Comparison of ENCODE assay signal across 1 cellular context in genomic region chr10:30783939-30784500, GRCh38.
TF ChIP-seq lines count a peak whose summit lies in the region.

No MANE protein-coding gene starts in this region.

TF ChIP-seq in K562, 482 proteins besides CTCF, POLR2A, EP300 and RAD21 (continued from another document):
- no peak for TF ChIP-seq PREB (CRISPR knock-in tag; IDR thresholded peaks at IDR 0.05)
- no peak for TF ChIP-seq USF2 (CRISPR knock-in tag; IDR thresholded peaks at IDR 0.05)
- no peak for TF ChIP-seq TGIF2 (CRISPR knock-in tag; IDR thresholded peaks at IDR 0.05)
- no peak for TF ChIP-seq EZH2 (IDR thresholded peaks at IDR 0.05; ENCODE audit: borderline replicate concordance, low read depth, low read length)
- TF ChIP-seq TRIM25 (IDR thresholded peaks at IDR 0.05; ENCODE audit: borderline replicate concordance): no peak
- no peak for TF ChIP-seq ZNF134 (CRISPR knock-in tag; conservative IDR thresholded peaks at IDR 0.05)
- TF ChIP-seq ZNF830 (CRISPR knock-in tag; IDR thresholded peaks at IDR 0.05): no peak
- no peak for TF ChIP-seq ZBTB1 (CRISPR knock-in tag; IDR thresholded peaks at IDR 0.05; ENCODE audit: borderline replicate concordance, low read depth)
- no peak for TF ChIP-seq RFX7 (CRISPR knock-in tag; IDR thresholded peaks at IDR 0.05)
- no peak for TF ChIP-seq REST (CRISPR knock-in tag; IDR thresholded peaks at IDR 0.05; ENCODE audit: low read depth)
- TF ChIP-seq SUPT5H (IDR thresholded peaks at IDR 0.05): no peak
- TF ChIP-seq CAMTA2 (CRISPR knock-in tag; conservative IDR thresholded peaks at IDR 0.05): no peak
- no peak for TF ChIP-seq SIN3A (IDR thresholded peaks at IDR 0.05; ENCODE audit: borderline replicate concordance in 2 of 2, control insufficient read depth in 1 of 2, low read depth in 2 of 2, low read length in 2 of 2)
- no peak for TF ChIP-seq ELF4 (CRISPR knock-in tag; IDR thresholded peaks at IDR 0.05)
- peak; percentile 62; the same call in 1 of the 2 replicates for TF ChIP-seq CC2D1A (IDR thresholded peaks at IDR 0.05)
- no peak for TF ChIP-seq RBM22 (IDR thresholded peaks at IDR 0.05; ENCODE audit: low read depth, low read length, poor library complexity, severe bottlenecking)
- no peak for TF ChIP-seq NCOA6 (IDR thresholded peaks at IDR 0.05)
- no peak for TF ChIP-seq ZNF778 (CRISPR knock-in tag; IDR thresholded peaks at IDR 0.05)
- TF ChIP-seq TSHZ1 (CRISPR knock-in tag; IDR thresholded peaks at IDR 0.05): no peak
- TF ChIP-seq SNAPC5 (CRISPR knock-in tag; IDR thresholded peaks at IDR 0.05): no peak
- no peak for TF ChIP-seq ZNF354B (CRISPR knock-in tag; IDR thresholded peaks at IDR 0.05)
- no peak for TF ChIP-seq RBM17 (IDR thresholded peaks at IDR 0.05; ENCODE audit: borderline replicate concordance, low read depth, low read length)
- no peak for TF ChIP-seq ZNF589 (CRISPR knock-in tag; IDR thresholded peaks at IDR 0.05; ENCODE audit: low read depth)
- no peak for TF ChIP-seq C11orf30 (IDR thresholded peaks at IDR 0.05; ENCODE audit: low read depth)
- no peak for TF ChIP-seq GATA2 (CRISPR knock-in tag; IDR thresholded peaks at IDR 0.05)
- no peak for TF ChIP-seq THRA (IDR thresholded peaks at IDR 0.05)
- peak; percentile 39; the same call in 1 of the 2 replicates for TF ChIP-seq STAG1 (CRISPR knock-in tag; IDR thresholded peaks at IDR 0.05; ENCODE audit: borderline replicate concordance)
- TF ChIP-seq XRCC5 (IDR thresholded peaks at IDR 0.05; ENCODE audit: low read depth, low read length): no peak
- no peak for TF ChIP-seq ZNF263 (CRISPR knock-in tag; IDR thresholded peaks at IDR 0.05; ENCODE audit: borderline replicate concordance)
- TF ChIP-seq ZNF212 (CRISPR knock-in tag; IDR thresholded peaks at IDR 0.05): no peak
- TF ChIP-seq POLR2AphosphoS5 (IDR thresholded peaks at IDR 0.05; ENCODE audit: control insufficient read depth, insufficient read depth, low read depth, low read length): no peak
- TF ChIP-seq ZBTB17 (CRISPR knock-in tag; IDR thresholded peaks at IDR 0.05): no peak
- no peak for TF ChIP-seq POLR2G (IDR thresholded peaks at IDR 0.05; ENCODE audit: low read depth, low read length)
- TF ChIP-seq ZNF175 (CRISPR knock-in tag; IDR thresholded peaks at IDR 0.05; ENCODE audit: low read depth): no peak
- TF ChIP-seq FOXA1 (IDR thresholded peaks at IDR 0.05; ENCODE audit: borderline replicate concordance): no peak
- peak; percentile 70 for TF ChIP-seq SMC3 (conservative IDR thresholded peaks at IDR 0.05; ENCODE audit: insufficient read depth, low read depth, low read length)
- TF ChIP-seq U2AF1 (optimal IDR thresholded peaks at IDR 0.05; ENCODE audit: low read depth, low read length): no peak
- 0 out of 2 replicates have a peak, but pooled peaks have one; percentile 24 for TF ChIP-seq SPI1 (IDR thresholded peaks at IDR 0.05; ENCODE audit: borderline replicate concordance, low read depth, low read length)
- TF ChIP-seq ZNF740 (CRISPR knock-in tag; IDR thresholded peaks at IDR 0.05): no peak
- TF ChIP-seq ZNF740 (tag; IDR thresholded peaks at IDR 0.05): 0 out of 4 replicates have a peak, but pooled peaks of 1 of the 2 experiments have one; percentile 20
- TF ChIP-seq ZBTB2 (IDR thresholded peaks at IDR 0.05): no peak
- TF ChIP-seq ZNF408 (CRISPR knock-in tag; IDR thresholded peaks at IDR 0.05; ENCODE audit: low read depth): no peak
- TF ChIP-seq THRAP3 (IDR thresholded peaks at IDR 0.05; ENCODE audit: borderline replicate concordance): no peak
- TF ChIP-seq ZC3H4 (CRISPR knock-in tag; IDR thresholded peaks at IDR 0.05; ENCODE audit: borderline replicate concordance): no peak
- TF ChIP-seq ZNF655 (CRISPR knock-in tag; IDR thresholded peaks at IDR 0.05): no peak
